Comparison of ENCODE assay signal across 12 cellular contexts in the genomic region with DNA sequence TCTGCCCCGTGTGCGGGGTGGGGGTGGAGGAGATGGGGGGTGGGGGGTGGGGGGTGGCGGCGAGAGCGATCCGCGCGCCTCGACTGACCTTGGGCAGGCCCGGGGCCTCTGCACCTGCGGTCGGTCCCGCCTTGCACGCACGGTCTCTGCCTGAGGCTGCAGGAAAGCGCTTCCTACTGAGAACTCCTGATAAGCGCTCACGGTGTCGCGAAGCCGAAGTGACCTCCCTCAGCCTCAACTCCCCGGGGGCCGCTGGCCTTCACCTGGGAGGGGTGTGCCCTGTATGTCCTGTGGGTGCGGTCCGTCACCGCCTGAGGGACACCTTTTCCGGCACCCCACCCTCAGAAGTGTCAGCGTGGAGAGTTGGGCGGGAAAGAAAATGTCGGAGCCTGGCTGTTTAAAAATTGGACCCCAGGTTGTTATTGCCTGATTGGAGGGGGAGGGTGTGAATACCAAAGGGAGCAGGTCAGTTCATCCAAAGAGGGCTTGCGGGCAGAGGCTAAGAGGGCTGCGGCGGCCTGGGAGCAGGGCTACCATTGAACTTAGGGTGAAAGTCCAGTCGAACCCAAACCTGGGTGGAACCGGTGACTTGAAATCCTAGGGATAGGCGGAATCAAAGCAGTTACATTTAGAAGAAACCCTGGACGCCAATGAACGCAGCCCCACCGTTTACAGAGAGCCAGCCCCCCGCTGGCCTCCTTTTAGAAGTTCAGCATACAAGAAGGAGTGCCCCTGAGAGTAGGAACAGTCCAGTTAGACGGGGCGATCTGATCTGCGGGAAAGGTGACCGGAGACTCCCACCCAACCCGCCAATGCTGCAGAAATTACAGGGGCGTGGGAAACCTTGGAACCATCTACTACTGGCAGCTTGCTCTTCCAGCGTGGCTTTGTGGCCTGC. TPM values are rescaled to one million over a fixed set of nuclear protein-coding genes. Genes with fewer than 3 reads are reported as not detected.
DNase-seq lines count a peak whose midpoint lies in the region; ATAC-seq and TF ChIP-seq lines count a peak whose summit lies in the region.
"Had no signal": no experiment of that assay in that cellular context is flagged by ENCODE, and none has a peak within 500 bp of the region (broad histone marks: within the 10 kb centered on the region; RNA-seq: fewer than 3 reads in every experiment).

No MANE protein-coding gene starts in this region.

- 28% methylated on average over 42 of the region's 47 CpGs for WGBS in HUES64

- H3K4me3 ChIP-seq in HUES64 (ENCODE audit: low read length) (peak overlapping the region; percentile 38; the same call in 1 of the 2 replicates), right atrium auricular region (peak overlapping the region; percentile 44 to 52)

- TF ChIP-seq CTCF in right atrium auricular region (IDR thresholded peaks at IDR 0.05), result no peak
- TF ChIP-seq CTCF in mesothelial cell of epicardium (IDR thresholded peaks at IDR 0.05; ENCODE audit: unreplicated experiment), result no peak
- no peak for TF ChIP-seq CTCF in RWPE1 (conservative IDR thresholded peaks at IDR 0.05; ENCODE audit: low read depth)

- no peak overlapping the region for H3K27ac ChIP-seq in HUES64 (ENCODE audit: low read depth, low read length)
- H3K27ac ChIP-seq in right atrium auricular region, result peak overlapping the region; percentile 54 to 76
- no peak overlapping the region for H3K27ac ChIP-seq in RWPE1
- H3K27ac ChIP-seq: foreskin keratinocyte had no signal

- ATAC-seq in activated CD8-positive, alpha-beta T cell treated with anti-CD3 and anti-CD28 coated beads, Interleukin-2, amount 10 ng/mL, durations not matched to agents 7 days and 5 days, result peak; percentile 12
- no peak for ATAC-seq in GM21390 (IDR thresholded peaks at IDR 0.05; ENCODE audit: unreplicated experiment)

- CTCF ChIA-PET in activated CD8-positive, alpha-beta T cell treated with anti-CD3 and anti-CD28 coated beads, Interleukin-2, amount 10 ng/mL, durations not matched to agents 7 days and 5 days (lab: Charles Lee), result interaction anchor here (0.9 to 11.8 kb wide), 11 partner anchors 13 to 91 kb away, joined by 3 to 693 read pairs (median 5); partner anchors contain the start of gene MRPS5
- CTCF ChIA-PET in RWPE1 (lab: Yijun Ruan, JAX), result interaction anchor here (1.4 to 5.7 kb wide), 2 partner anchors 27 to 51 kb away, joined by 6 to 72 read pairs; no protein-coding TSS in a partner anchor

- no peaks in the 10 kb centered on the region for H3K36me3 ChIP-seq in HUES64 (ENCODE audit: insufficient read depth, low read length)
- no peaks in the 10 kb centered on the region for H3K36me3 ChIP-seq in right atrium auricular region

- DNase-seq in activated CD8-positive, alpha-beta T cell treated with anti-CD3 and anti-CD28 coated beads, Interleukin-2, amount 10 ng/mL, durations not matched to agents 7 days and 5 days, result peak; percentile 61
- DNase-seq in right atrium auricular region (ENCODE audit: low spot score) (no peak), mesothelial cell of epicardium (ENCODE audit: low spot score in 2 of 2, unreplicated experiment in 2 of 2) (no peak), RWPE1 (ENCODE audit: low spot score) (no peak), HuH-7 (ENCODE audit: low spot score) (no peak)
- peak; percentile 41 for DNase-seq in stimulated activated CD4-positive, alpha-beta T cell treated with anti-CD3 and anti-CD28 coated beads, Interleukin-1b, Interleukin-23, amount 100 ng/mL, for 48 hours
- DNase-seq: foreskin keratinocyte, GOT3, SHP77 had no signal

- H3K4me1 ChIP-seq in HUES64 (ENCODE audit: insufficient read depth, low read length) (peaks cover 13% of the 10 kb centered on the region), right atrium auricular region (peaks cover 0 to 29% of the 10 kb centered on the region in 2 donors)
- H3K4me1 ChIP-seq: foreskin keratinocyte had no signal

- H3K27me3 ChIP-seq in HUES64 (ENCODE audit: insufficient read depth, low read length) (peaks cover 93% of the 10 kb centered on the region), right atrium auricular region (no peaks in the 10 kb centered on the region)

- no peak overlapping the region for H3K9ac ChIP-seq in HUES64 (ENCODE audit: low read depth, low read length)

- peak overlapping the region; percentile 97 for H3K27ac Mint-ChIP-seq in activated CD8-positive, alpha-beta T cell treated with anti-CD3 and anti-CD28 coated beads, Interleukin-2, amount 10 ng/mL, durations not matched to agents 7 days and 5 days
- H3K27ac Mint-ChIP-seq in mesothelial cell of epicardium, result no peak overlapping the region

- peaks cover 76% of the 10 kb centered on the region for H3K4me1 Mint-ChIP-seq in activated CD8-positive, alpha-beta T cell treated with anti-CD3 and anti-CD28 coated beads, Interleukin-2, amount 10 ng/mL, durations not matched to agents 7 days and 5 days (ENCODE audit: low read depth)
- peaks cover 8% of the 10 kb centered on the region for H3K4me1 Mint-ChIP-seq in mesothelial cell of epicardium

- POLR2A ChIA-PET in activated CD8-positive, alpha-beta T cell treated with anti-CD3 and anti-CD28 coated beads, Interleukin-2, amount 10 ng/mL, durations not matched to agents 7 days and 5 days (lab: Charles Lee), result interaction anchor here (0.6 to 7.8 kb wide), 10 partner anchors 8 to 965 kb away, joined by 3 to 255 read pairs (median 8); partner anchors contain the start of genes ANKRD36C and MRPS5
- POLR2A ChIA-PET in RWPE1 (lab: Yijun Ruan, JAX; ENCODE audit: low non-redundant PET), result no interaction called here

- H3K9me3 ChIP-seq in HUES64 (ENCODE audit: insufficient read depth, low read depth, low read length) (no peaks in the 10 kb centered on the region), right atrium auricular region (no peaks in the 10 kb centered on the region)

- no peaks in the 10 kb centered on the region for H3K9me3 Mint-ChIP-seq in activated CD8-positive, alpha-beta T cell treated with anti-CD3 and anti-CD28 coated beads, Interleukin-2, amount 10 ng/mL, durations not matched to agents 7 days and 5 days (ENCODE audit: insufficient read depth)
- no peaks in the 10 kb centered on the region for H3K9me3 Mint-ChIP-seq in mesothelial cell of epicardium

- peaks cover 57% of the 10 kb centered on the region for H3K36me3 Mint-ChIP-seq in activated CD8-positive, alpha-beta T cell treated with anti-CD3 and anti-CD28 coated beads, Interleukin-2, amount 10 ng/mL, durations not matched to agents 7 days and 5 days (ENCODE audit: low read depth)
- no peaks in the 10 kb centered on the region for H3K36me3 Mint-ChIP-seq in mesothelial cell of epicardium

- H3K27me3 Mint-ChIP-seq in activated CD8-positive, alpha-beta T cell treated with anti-CD3 and anti-CD28 coated beads, Interleukin-2, amount 10 ng/mL, durations not matched to agents 7 days and 5 days (ENCODE audit: low read depth), result no peaks in the 10 kb centered on the region
- peaks cover 97% of the 10 kb centered on the region for H3K27me3 Mint-ChIP-seq in mesothelial cell of epicardium (ENCODE audit: low read depth)

- peak overlapping the region; percentile 99 for H3K4me3 Mint-ChIP-seq in activated CD8-positive, alpha-beta T cell treated with anti-CD3 and anti-CD28 coated beads, Interleukin-2, amount 10 ng/mL, durations not matched to agents 7 days and 5 days
- no peak overlapping the region for H3K4me3 Mint-ChIP-seq in mesothelial cell of epicardium

RNA-seq across cellular contexts. Expression of gene MAL, which starts 1.2 kb away (rescaled TPM):
- not detected for polyA plus RNA-seq in HUES64 (2013, experiment 1 of 2)
- polyA plus RNA-seq in HUES64 (2013, experiment 2 of 2), result 0.38 TPM
- 100 to 1,000 TPM; 188 to 206 TPM for total RNA-seq in activated CD8-positive, alpha-beta T cell treated with anti-CD3 and anti-CD28 coated beads, Interleukin-2, amount 10 ng/mL, durations not matched to agents 7 days and 5 days
- 1 to 10 TPM; 7.4 to 8.7 TPM for total RNA-seq in right atrium auricular region
- not detected in 3 replicates for total RNA-seq in mesothelial cell of epicardium
- total RNA-seq: foreskin keratinocyte, LHCN-M2 had no signal
- polyA plus RNA-seq: foreskin keratinocyte had no signal

Comparison
In these comparisons a context has a peak if more than half of its experiments do, and no peak if none do; other contexts are left out.
1. H3K27ac ChIP-seq: peak in right atrium auricular region (2 of 2); none in HUES64 (single experiment) and RWPE1 (single experiment).
2. DNase-seq: peak in activated CD8-positive, alpha-beta T cell treated with anti-CD3 and anti-CD28 coated beads, Interleukin-2, amount 10 ng/mL, durations not matched to agents 7 days and 5 days (single experiment) and stimulated activated CD4-positive, alpha-beta T cell treated with anti-CD3 and anti-CD28 coated beads, Interleukin-1b, Interleukin-23, amount 100 ng/mL, for 48 hours (single experiment); none in right atrium auricular region (single experiment), mesothelial cell of epicardium (0 of 2), RWPE1 (single experiment) and HuH-7 (single experiment).
3. RNA of gene MAL, which starts 1.2 kb away (total RNA-seq): 188 to 206 TPM in activated CD8-positive, alpha-beta T cell treated with anti-CD3 and anti-CD28 coated beads, Interleukin-2, amount 10 ng/mL, durations not matched to agents 7 days and 5 days; 7.4 to 8.7 TPM in right atrium auricular region and not detected in mesothelial cell of epicardium; every median in the first group is over 10 times any median in the second.